9 cellular contexts compared by ENCODE assay signal in genomic region chr9:89592963-89593775, GRCh38. TPM values are rescaled to one million over a fixed set of nuclear protein-coding genes. Genes with fewer than 3 reads are reported as not detected.
A peak's percentile ranks its signal among the peaks of the same experiment; 100 is the strongest.
DNase-seq lines count a peak whose midpoint lies in the region; ATAC-seq and TF ChIP-seq lines count a peak whose summit lies in the region.
"Had no signal": no experiment of that assay in that cellular context is flagged by ENCODE, and none has a peak within 500 bp of the region (broad histone marks: within the 10 kb centered on the region; RNA-seq: fewer than 3 reads in every experiment).

No MANE protein-coding gene starts in this region.

- no peaks in the 10 kb centered on the region for H3K36me3 Mint-ChIP-seq in Calu3 (ENCODE audit: insufficient read depth, unreplicated experiment)
- H3K36me3 Mint-ChIP-seq in neural progenitor cell = no peaks in the 10 kb centered on the region
- H3K36me3 Mint-ChIP-seq in effector memory CD8-positive, alpha-beta T cell (ENCODE audit: insufficient read depth) = no peaks in the 10 kb centered on the region

- peak overlapping the region; percentile 30; the same call in 1 of the 2 replicates for H2AFZ ChIP-seq in KMS-11 (ENCODE audit: low read depth)
- peak overlapping the region; percentile 30 for H2AFZ ChIP-seq in neural progenitor cell (replicated peaks)

- H3K9me3 ChIP-seq in neural progenitor cell (ENCODE audit: low read depth) = no peaks in the 10 kb centered on the region

- H3K4me1 ChIP-seq in KMS-11 (ENCODE audit: low read depth, poor library complexity, severe bottlenecking) = no peaks in the 10 kb centered on the region
- peaks cover 10% of the 10 kb centered on the region for H3K4me1 ChIP-seq in neural progenitor cell

- no peak for TF ChIP-seq CTCF in Calu3 (IDR thresholded peaks at IDR 0.05; ENCODE audit: unreplicated experiment)
- no peak for TF ChIP-seq CTCF in KMS-11 (conservative IDR thresholded peaks at IDR 0.05; ENCODE audit: low read depth, low read length)
- TF ChIP-seq CTCF in neural progenitor cell (IDR thresholded peaks at IDR 0.05) = peak; percentile 55

- H3K27ac Mint-ChIP-seq in Calu3 (ENCODE audit: unreplicated experiment) (no peak overlapping the region), neural progenitor cell (peak overlapping the region; percentile 50)
- no peak overlapping the region for H3K27ac Mint-ChIP-seq in effector memory CD8-positive, alpha-beta T cell

- ATAC-seq in effector memory CD8-positive, alpha-beta T cell (replicated peaks) = no peak
- ATAC-seq in GM21717 (IDR thresholded peaks at IDR 0.05; ENCODE audit: unreplicated experiment) = no peak

- H3K4me3 ChIP-seq in KMS-11 (IDR thresholded peaks at IDR 0.05; ENCODE audit: insufficient read depth, low read depth, low read length) = no peak overlapping the region
- H3K4me3 ChIP-seq in neural progenitor cell = no peak overlapping the region

- H3K4me3 Mint-ChIP-seq in Calu3 (ENCODE audit: low read depth, unreplicated experiment) = no peak overlapping the region
- H3K4me3 Mint-ChIP-seq in neural progenitor cell = no peak overlapping the region
- H3K4me3 Mint-ChIP-seq in effector memory CD8-positive, alpha-beta T cell = no peak overlapping the region

- H3K27ac ChIP-seq in KMS-11 (no peak overlapping the region), neural progenitor cell (no peak overlapping the region)

- BruUV-seq in Calu3 (replicated peaks; lab: Mats Ljungman, UMichigan) = no TSS peak

- H3K27me3 Mint-ChIP-seq in Calu3 (ENCODE audit: unreplicated experiment) = peaks cover 50% of the 10 kb centered on the region
- H3K27me3 Mint-ChIP-seq in neural progenitor cell (ENCODE audit: insufficient read depth, low read depth) = peaks cover 2% of the 10 kb centered on the region
- peaks cover 31 to 71% of the 10 kb centered on the region in 2 donors for H3K27me3 Mint-ChIP-seq in effector memory CD8-positive, alpha-beta T cell

- H3K9me3 Mint-ChIP-seq in Calu3 (ENCODE audit: low read depth, unreplicated experiment) = no peaks in the 10 kb centered on the region
- H3K9me3 Mint-ChIP-seq in neural progenitor cell = no peaks in the 10 kb centered on the region
- H3K9me3 Mint-ChIP-seq in effector memory CD8-positive, alpha-beta T cell = no peaks in the 10 kb centered on the region

- H4K20me1 ChIP-seq in KMS-11 (ENCODE audit: insufficient read depth) (no peaks in the 10 kb centered on the region), neural progenitor cell (ENCODE audit: low read depth) (no peaks in the 10 kb centered on the region)

- H3K27me3 ChIP-seq in KMS-11 (ENCODE audit: insufficient read depth, low read depth) (no peaks in the 10 kb centered on the region), neural progenitor cell (no peaks in the 10 kb centered on the region)

- no peaks in the 10 kb centered on the region for H3F3A ChIP-seq in neural progenitor cell (ENCODE audit: low read depth)

- H3K9ac ChIP-seq in KMS-11 = no peak overlapping the region
- no peak overlapping the region for H3K9ac ChIP-seq in neural progenitor cell

- intact Hi-C loops in Calu3 (cut with micrococcal nuclease; ENCODE audit: unreplicated experiment) = no loop called here

- peak; percentile 34 for DNase-seq in Calu3
- peak; percentile 81 for DNase-seq in ecto neural progenitor cell (ENCODE audit: low spot score)
- DNase-seq in neural progenitor cell (ENCODE audit: low spot score) = peak; percentile 84
- DNase-seq in inferior parietal cortex (ENCODE audit: extremely low spot score) = no peak
- DNase-seq in effector memory CD8-positive, alpha-beta T cell = no peak
- DNase-seq in AG20443 (ENCODE audit: low spot score) = no peak
- DNase-seq: amygdala had no signal

- H3K4me2 ChIP-seq in KMS-11 (no peak overlapping the region), neural progenitor cell (no peak overlapping the region)

- H3K36me3 ChIP-seq in KMS-11 (ENCODE audit: insufficient read depth) (no peaks in the 10 kb centered on the region), neural progenitor cell (no peaks in the 10 kb centered on the region)

- H3K79me2 ChIP-seq in KMS-11 (ENCODE audit: insufficient read depth, low read depth) (no peaks in the 10 kb centered on the region), neural progenitor cell (ENCODE audit: low read depth) (no peaks in the 10 kb centered on the region)

- no peaks in the 10 kb centered on the region for H3K4me1 Mint-ChIP-seq in Calu3 (ENCODE audit: low read depth, unreplicated experiment)
- H3K4me1 Mint-ChIP-seq in neural progenitor cell = peaks cover 8% of the 10 kb centered on the region
- H3K4me1 Mint-ChIP-seq in effector memory CD8-positive, alpha-beta T cell (ENCODE audit: low read depth in 2 of 2) = peaks cover 0 to 4% of the 10 kb centered on the region in 2 donors

- CTCF ChIA-PET in Calu3 (lab: Charles Lee) = interaction anchor here (1.0 to 1.8 kb wide), 7 partner anchors 10 to 509 kb away, joined by 3 to 16 read pairs (median 5); no protein-coding TSS in a partner anchor

RNA-seq across cellular contexts. Expression of gene GADD45G, which starts 11.6 kb away (rescaled TPM):
- total RNA-seq in Calu3 (2022) (0.95 and 1.7 TPM in 2 replicates), neural progenitor cell (ENCODE audit: low replicate concordance) (1.8 TPM in 1 of 2 replicates, not detected in the other)

Comparison
In these comparisons a context has a peak if more than half of its experiments do, and no peak if none do; other contexts are left out.
1. DNase-seq: peak in Calu3 (single experiment), ecto neural progenitor cell (single experiment) and neural progenitor cell (single experiment); none in inferior parietal cortex (single experiment), effector memory CD8-positive, alpha-beta T cell (0 of 3) and AG20443 (single experiment).